ENCODE assay signal across 9 cellular contexts in genomic region chrX:17007134-17007768, GRCh38.
DNase-seq lines count a peak whose midpoint lies in the region; ATAC-seq, FAIRE-seq and TF ChIP-seq lines count a peak whose summit lies in the region.
"Had no signal": no experiment of that assay in that cellular context is flagged by ENCODE, and none has a peak within 500 bp of the region (broad histone marks: within the 10 kb centered on the region; RNA-seq: fewer than 3 reads in every experiment).

No MANE protein-coding gene starts in this region.

- no peak overlapping the region for H3K27ac Mint-ChIP-seq in activated T-cell treated with anti-CD3 and anti-CD28 coated beads, Interleukin-2, amount 50 U/mL, for 24 hours
- H3K27ac Mint-ChIP-seq: activated T-helper 17 cell treated with anti-CD3 and anti-CD28 coated beads, Interleukin-2, amount 50 U/mL, for 72 hours had no signal

- FAIRE-seq in D721Med (lab: Jason Lieb, UNC), result no peak

- no peak overlapping the region for H3K4me3 Mint-ChIP-seq in activated T-cell treated with anti-CD3 and anti-CD28 coated beads, Interleukin-2, amount 50 U/mL, for 24 hours
- H3K4me3 Mint-ChIP-seq: activated T-helper 17 cell treated with anti-CD3 and anti-CD28 coated beads, Interleukin-2, amount 50 U/mL, for 72 hours had no signal

- H3K36me3 ChIP-seq in mucosa of descending colon (ENCODE audit: low read depth), result no peaks in the 10 kb centered on the region

- no peaks in the 10 kb centered on the region for H3K9me3 ChIP-seq in mucosa of descending colon

- CTCF ChIA-PET in GM10248 (lab: Yijun Ruan, JAX), result interaction anchor here (1.1 kb wide), 1 partner anchor 39 kb away, joined by 6 read pairs; no protein-coding TSS in a partner anchor

- no peaks in the 10 kb centered on the region for H3K4me1 ChIP-seq in mucosa of descending colon (ENCODE audit: low read depth)

- DNase-seq in GM10248 (ENCODE audit: extremely low spot score), result peak; percentile 14
- DNase-seq in LHCN-M2 (ENCODE audit: low read depth), result peak; percentile 46
- DNase-seq in astrocyte of the hippocampus (ENCODE audit: low read depth, low spot score), result peak; percentile 33
- peak in 1 of 3 donors; percentile 38 for DNase-seq in mucosa of descending colon
- DNase-seq in stimulated activated CD4-positive, alpha-beta T cell treated with anti-CD3 and anti-CD28 coated beads, Interleukin-1b, Interleukin-23, amount 100 ng/mL, for 48 hours, result no peak
- no peak for DNase-seq in activated T-cell treated with anti-CD3 and anti-CD28 coated beads, Interleukin-2, amount 50 U/mL, for 24 hours
- DNase-seq in D721Med (ENCODE audit: insufficient read length, low spot score), result no peak
- DNase-seq: stimulated activated CD4-positive, alpha-beta T cell treated with anti-CD3 and anti-CD28 coated beads, Interleukin-2, amount 100 ng/mL, for 24 hours had no signal

- H3K27me3 Mint-ChIP-seq in activated T-cell treated with anti-CD3 and anti-CD28 coated beads, Interleukin-2, amount 50 U/mL, for 24 hours, result peaks cover 46% of the 10 kb centered on the region
- H3K27me3 Mint-ChIP-seq: activated T-helper 17 cell treated with anti-CD3 and anti-CD28 coated beads, Interleukin-2, amount 50 U/mL, for 72 hours had no signal

- TF ChIP-seq CTCF in GM10248 (IDR thresholded peaks at IDR 0.05; ENCODE audit: control extremely low read depth, extremely low read depth, low read depth, missing control alignments) (peak; percentile 16), mucosa of descending colon (IDR thresholded peaks at IDR 0.05) (no peak), D721Med (IDR thresholded peaks at IDR 0.05; ENCODE audit: insufficient read depth, missing control alignments) (no peak)

- POLR2A ChIA-PET in GM10248 (lab: Yijun Ruan, JAX), result no interaction called here

- intact Hi-C loops in mucosa of descending colon (cut with DNase I, micrococcal nuclease), result no loop called here

- peak; percentile 32 for ATAC-seq in mucosa of descending colon
- ATAC-seq: activated T-helper 17 cell treated with anti-CD3 and anti-CD28 coated beads, Interleukin-2, amount 50 U/mL, for 72 hours had no signal

- H3K4me3 ChIP-seq in mucosa of descending colon, result no peak overlapping the region

- H3K9me3 Mint-ChIP-seq in activated T-cell treated with anti-CD3 and anti-CD28 coated beads, Interleukin-2, amount 50 U/mL, for 24 hours, result no peaks in the 10 kb centered on the region
- H3K9me3 Mint-ChIP-seq: activated T-helper 17 cell treated with anti-CD3 and anti-CD28 coated beads, Interleukin-2, amount 50 U/mL, for 72 hours had no signal

- H3K36me3 Mint-ChIP-seq in activated T-cell treated with anti-CD3 and anti-CD28 coated beads, Interleukin-2, amount 50 U/mL, for 24 hours (ENCODE audit: low read depth), result no peaks in the 10 kb centered on the region

- peaks cover 4% of the 10 kb centered on the region for H3K4me1 Mint-ChIP-seq in activated T-cell treated with anti-CD3 and anti-CD28 coated beads, Interleukin-2, amount 50 U/mL, for 24 hours (ENCODE audit: low read depth)

Comparison
In these comparisons a context has a peak if more than half of its experiments do, and no peak if none do; other contexts are left out.
1. DNase-seq: peak in GM10248 (single experiment), LHCN-M2 (single experiment) and astrocyte of the hippocampus (single experiment); none in stimulated activated CD4-positive, alpha-beta T cell treated with anti-CD3 and anti-CD28 coated beads, Interleukin-1b, Interleukin-23, amount 100 ng/mL, for 48 hours (single experiment), activated T-cell treated with anti-CD3 and anti-CD28 coated beads, Interleukin-2, amount 50 U/mL, for 24 hours (single experiment) and D721Med (single experiment).